ENCODE assay signal across 1 cellular context in the genomic region with DNA sequence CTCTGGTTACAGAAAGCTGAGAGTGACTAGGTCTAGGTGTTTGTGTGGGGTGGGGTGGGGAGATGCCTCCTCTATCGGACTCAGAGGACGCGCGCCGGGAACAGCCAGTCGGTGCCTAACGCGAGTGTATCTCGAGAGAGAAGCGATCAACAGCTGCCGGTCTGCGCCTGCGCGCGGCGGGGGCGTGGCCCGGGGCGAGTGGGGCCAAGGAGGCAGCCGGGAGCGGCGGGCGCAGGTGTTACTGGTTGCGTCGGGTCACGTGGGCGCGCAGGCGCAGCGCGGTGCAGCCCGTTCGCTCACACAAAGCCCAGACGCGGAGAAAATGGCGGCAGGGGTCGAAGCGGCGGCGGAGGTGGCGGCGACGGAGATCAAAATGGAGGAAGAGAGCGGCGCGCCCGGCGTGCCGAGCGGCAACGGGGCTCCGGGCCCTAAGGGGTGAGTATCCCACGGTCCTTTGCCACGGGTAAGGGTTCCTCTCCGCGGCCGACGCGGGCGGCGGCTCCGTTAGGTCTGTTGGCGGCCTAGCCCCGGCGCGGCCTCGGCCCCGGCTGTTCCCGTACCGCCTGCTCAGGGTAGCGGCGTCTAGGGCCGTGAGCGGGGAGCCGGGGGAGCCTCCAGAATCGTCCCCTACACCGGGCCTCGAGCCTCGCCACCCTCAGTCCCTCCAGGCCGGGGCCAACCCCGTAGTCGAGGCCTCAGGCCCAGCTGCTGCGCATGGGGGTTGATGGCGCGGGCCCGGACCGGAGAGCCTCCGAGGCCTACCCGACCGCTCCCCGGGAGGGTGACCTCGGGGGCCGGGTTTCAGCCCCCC.
TF ChIP-seq lines count a peak whose summit lies in the region.

Gene HNRNPM, plus strand, starts transcription at position 299 of the 811 bp plus-strand sequence. Its CDS starts 24 bp downstream, at position 323.

TF ChIP-seq in HEK293, 187 proteins besides CTCF, POLR2A, EP300 and RAD21 (continued from another document and continues in another):
- TF ChIP-seq, protein P1, sequence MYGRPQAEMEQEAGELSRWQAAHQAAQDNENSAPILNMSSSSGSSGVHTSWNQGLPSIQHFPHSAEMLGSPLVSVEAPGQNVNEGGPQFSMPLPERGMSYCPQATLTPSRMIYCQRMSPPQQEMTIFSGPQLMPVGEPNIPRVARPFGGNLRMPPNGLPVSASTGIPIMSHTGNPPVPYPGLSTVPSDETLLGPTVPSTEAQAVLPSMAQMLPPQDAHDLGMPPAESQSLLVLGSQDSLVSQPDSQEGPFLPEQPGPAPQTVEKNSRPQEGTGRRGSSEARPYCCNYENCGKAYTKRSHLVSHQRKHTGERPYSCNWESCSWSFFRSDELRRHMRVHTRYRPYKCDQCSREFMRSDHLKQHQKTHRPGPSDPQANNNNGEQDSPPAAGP (tag by site-specific recombination; IDR thresholded peaks at IDR 0.05) = peak; percentile 81
- TF ChIP-seq ZBTB1 (tag by site-specific recombination; IDR thresholded peaks at IDR 0.05) (no peak), OSR2 (tag by site-specific recombination; IDR thresholded peaks at IDR 0.05) (0 out of 2 replicates have a peak, but pooled peaks have one; percentile 5), ZNF311 (tag by site-specific recombination; IDR thresholded peaks at IDR 0.05; ENCODE audit: borderline replicate concordance) (no peak), ZNF514 (tag by site-specific recombination; IDR thresholded peaks at IDR 0.05) (no peak), INSM2 (tag by site-specific recombination; IDR thresholded peaks at IDR 0.05) (no peak), ZNF558 (tag by site-specific recombination; IDR thresholded peaks at IDR 0.05) (no peak), AEBP2 (tag by site-specific recombination; IDR thresholded peaks at IDR 0.05; ENCODE audit: borderline replicate concordance) (peak; percentile 29; the same call in 1 of the 2 replicates), ZSCAN5A (tag by site-specific recombination; IDR thresholded peaks at IDR 0.05) (peak; percentile 85), ZNF112 (tag by site-specific recombination; IDR thresholded peaks at IDR 0.05) (no peak), ZNF354C (tag by site-specific recombination; IDR thresholded peaks at IDR 0.05; ENCODE audit: borderline replicate concordance, low read depth) (no peak), SALL2 (tag by site-specific recombination; IDR thresholded peaks at IDR 0.05; ENCODE audit: borderline replicate concordance) (no peak), ZNF214 (tag by site-specific recombination; IDR thresholded peaks at IDR 0.05; ENCODE audit: borderline replicate concordance) (no peak), TRIM28 (IDR thresholded peaks at IDR 0.05; ENCODE audit: borderline replicate concordance, low read length) (no peak), ZBTB7A (tag by site-specific recombination; IDR thresholded peaks at IDR 0.05; ENCODE audit: low read depth) (no peak), KLF8 (tag by site-specific recombination; IDR thresholded peaks at IDR 0.05) (no peak; the same call in 1 of the 2 replicates), ZNF133 (tag by site-specific recombination; IDR thresholded peaks at IDR 0.05) (0 out of 2 replicates have a peak, but pooled peaks have one; percentile 21), ZNF670 (tag by site-specific recombination; IDR thresholded peaks at IDR 0.05; ENCODE audit: low read depth) (no peak), ATF2 (tag by site-specific recombination; IDR thresholded peaks at IDR 0.05; ENCODE audit: low read depth) (no peak), ZBTB17 (tag by site-specific recombination; IDR thresholded peaks at IDR 0.05) (peak; percentile 75; the same call in 1 of the 2 replicates), ZNF292 (tag by site-specific recombination; IDR thresholded peaks at IDR 0.05; ENCODE audit: borderline replicate concordance, low read depth) (no peak), WT1 (tag by site-specific recombination; IDR thresholded peaks at IDR 0.05) (no peak), ZNF169 (tag by site-specific recombination; IDR thresholded peaks at IDR 0.05) (no peak), ZNF530 (tag by site-specific recombination; IDR thresholded peaks at IDR 0.05; ENCODE audit: low read depth) (no peak), ZNF561 (tag by site-specific recombination; IDR thresholded peaks at IDR 0.05; ENCODE audit: borderline replicate concordance) (no peak; the same call in 1 of the 2 replicates), ZNF138 (tag by site-specific recombination; IDR thresholded peaks at IDR 0.05; ENCODE audit: borderline replicate concordance) (0 out of 2 replicates have a peak, but pooled peaks have one; percentile 20), ZBTB44 (tag by site-specific recombination; IDR thresholded peaks at IDR 0.05) (no peak), ZNF280D (tag by site-specific recombination; IDR thresholded peaks at IDR 0.05) (no peak; the same call in 1 of the 2 replicates)
- TF ChIP-seq, protein P2, sequence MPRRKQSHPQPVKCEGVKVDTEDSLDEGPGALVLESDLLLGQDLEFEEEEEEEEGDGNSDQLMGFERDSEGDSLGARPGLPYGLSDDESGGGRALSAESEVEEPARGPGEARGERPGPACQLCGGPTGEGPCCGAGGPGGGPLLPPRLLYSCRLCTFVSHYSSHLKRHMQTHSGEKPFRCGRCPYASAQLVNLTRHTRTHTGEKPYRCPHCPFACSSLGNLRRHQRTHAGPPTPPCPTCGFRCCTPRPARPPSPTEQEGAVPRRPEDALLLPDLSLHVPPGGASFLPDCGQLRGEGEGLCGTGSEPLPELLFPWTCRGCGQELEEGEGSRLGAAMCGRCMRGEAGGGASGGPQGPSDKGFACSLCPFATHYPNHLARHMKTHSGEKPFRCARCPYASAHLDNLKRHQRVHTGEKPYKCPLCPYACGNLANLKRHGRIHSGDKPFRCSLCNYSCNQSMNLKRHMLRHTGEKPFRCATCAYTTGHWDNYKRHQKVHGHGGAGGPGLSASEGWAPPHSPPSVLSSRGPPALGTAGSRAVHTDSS (tag by site-specific recombination; IDR thresholded peaks at IDR 0.05) = no peak
- TF ChIP-seq, protein P3, sequence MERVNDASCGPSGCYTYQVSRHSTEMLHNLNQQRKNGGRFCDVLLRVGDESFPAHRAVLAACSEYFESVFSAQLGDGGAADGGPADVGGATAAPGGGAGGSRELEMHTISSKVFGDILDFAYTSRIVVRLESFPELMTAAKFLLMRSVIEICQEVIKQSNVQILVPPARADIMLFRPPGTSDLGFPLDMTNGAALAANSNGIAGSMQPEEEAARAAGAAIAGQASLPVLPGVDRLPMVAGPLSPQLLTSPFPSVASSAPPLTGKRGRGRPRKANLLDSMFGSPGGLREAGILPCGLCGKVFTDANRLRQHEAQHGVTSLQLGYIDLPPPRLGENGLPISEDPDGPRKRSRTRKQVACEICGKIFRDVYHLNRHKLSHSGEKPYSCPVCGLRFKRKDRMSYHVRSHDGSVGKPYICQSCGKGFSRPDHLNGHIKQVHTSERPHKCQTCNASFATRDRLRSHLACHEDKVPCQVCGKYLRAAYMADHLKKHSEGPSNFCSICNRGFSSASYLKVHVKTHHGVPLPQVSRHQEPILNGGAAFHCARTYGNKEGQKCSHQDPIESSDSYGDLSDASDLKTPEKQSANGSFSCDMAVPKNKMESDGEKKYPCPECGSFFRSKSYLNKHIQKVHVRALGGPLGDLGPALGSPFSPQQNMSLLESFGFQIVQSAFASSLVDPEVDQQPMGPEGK (tag by site-specific recombination; IDR thresholded peaks at IDR 0.05) = no peak
- TF ChIP-seq, protein P4, sequence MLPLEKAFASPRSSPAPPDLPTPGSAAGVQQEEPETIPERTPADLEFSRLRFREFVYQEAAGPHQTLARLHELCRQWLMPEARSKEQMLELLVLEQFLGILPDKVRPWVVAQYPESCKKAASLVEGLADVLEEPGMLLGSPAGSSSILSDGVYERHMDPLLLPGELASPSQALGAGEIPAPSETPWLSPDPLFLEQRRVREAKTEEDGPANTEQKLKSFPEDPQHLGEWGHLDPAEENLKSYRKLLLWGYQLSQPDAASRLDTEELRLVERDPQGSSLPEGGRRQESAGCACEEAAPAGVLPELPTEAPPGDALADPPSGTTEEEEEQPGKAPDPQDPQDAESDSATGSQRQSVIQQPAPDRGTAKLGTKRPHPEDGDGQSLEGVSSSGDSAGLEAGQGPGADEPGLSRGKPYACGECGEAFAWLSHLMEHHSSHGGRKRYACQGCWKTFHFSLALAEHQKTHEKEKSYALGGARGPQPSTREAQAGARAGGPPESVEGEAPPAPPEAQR (tag by site-specific recombination; IDR thresholded peaks at IDR 0.05) = no peak
- TF ChIP-seq, protein P5, sequence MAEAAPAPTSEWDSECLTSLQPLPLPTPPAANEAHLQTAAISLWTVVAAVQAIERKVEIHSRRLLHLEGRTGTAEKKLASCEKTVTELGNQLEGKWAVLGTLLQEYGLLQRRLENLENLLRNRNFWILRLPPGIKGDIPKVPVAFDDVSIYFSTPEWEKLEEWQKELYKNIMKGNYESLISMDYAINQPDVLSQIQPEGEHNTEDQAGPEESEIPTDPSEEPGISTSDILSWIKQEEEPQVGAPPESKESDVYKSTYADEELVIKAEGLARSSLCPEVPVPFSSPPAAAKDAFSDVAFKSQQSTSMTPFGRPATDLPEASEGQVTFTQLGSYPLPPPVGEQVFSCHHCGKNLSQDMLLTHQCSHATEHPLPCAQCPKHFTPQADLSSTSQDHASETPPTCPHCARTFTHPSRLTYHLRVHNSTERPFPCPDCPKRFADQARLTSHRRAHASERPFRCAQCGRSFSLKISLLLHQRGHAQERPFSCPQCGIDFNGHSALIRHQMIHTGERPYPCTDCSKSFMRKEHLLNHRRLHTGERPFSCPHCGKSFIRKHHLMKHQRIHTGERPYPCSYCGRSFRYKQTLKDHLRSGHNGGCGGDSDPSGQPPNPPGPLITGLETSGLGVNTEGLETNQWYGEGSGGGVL (tag by site-specific recombination; IDR thresholded peaks at IDR 0.05) = peak; percentile 43; the same call in 1 of the 2 replicates
